1 cellular context compared by ENCODE assay signal in genomic region chr16:893360-893759, GRCh38.
TF ChIP-seq lines count a peak whose summit lies in the region.

No MANE protein-coding gene starts in this region.

TF ChIP-seq in neural cell, 6 proteins besides CTCF, POLR2A, EP300 and RAD21:
- TF ChIP-seq SMC3 (conservative IDR thresholded peaks at IDR 0.05; ENCODE audit: poor library complexity) (no peak), REST (IDR thresholded peaks at IDR 0.05; ENCODE audit: borderline replicate concordance) (no peak), TAF1 (IDR thresholded peaks at IDR 0.05; ENCODE audit: low read depth) (no peak), MXI1 (conservative IDR thresholded peaks at IDR 0.05; ENCODE audit: poor library complexity, severe bottlenecking) (no peak), EZH2 (IDR thresholded peaks at IDR 0.05; ENCODE audit: borderline replicate concordance, insufficient read depth, low read length, poor library complexity, severe bottlenecking) (no peak), POLR2AphosphoS5 (IDR thresholded peaks at IDR 0.05) (no peak)
